ENCODE assay signal across 31 cellular contexts in genomic region chr2:174812037-174812436, GRCh38. TPM values are rescaled to one million over a fixed set of nuclear protein-coding genes. Genes with fewer than 3 reads are reported as not detected.
"Had no signal": no experiment of that assay in that cellular context is flagged by ENCODE, and none has a peak within 500 bp of the region (broad histone marks: within the 10 kb centered on the region; RNA-seq: fewer than 3 reads in every experiment).

No MANE protein-coding gene starts in this region.

- H3K9me3 Mint-ChIP-seq: natural killer cell treated with Interleukin-12 subunit alpha and Interleukin-12 subunit beta and Interleukin-15 and Interleukin-18, amount 100 ng/mL, for 72 hours; neural progenitor cell; stimulated activated effector memory CD8-positive, alpha-beta T cell treated with anti-CD3 and anti-CD28 coated beads, Interleukin-12 subunit alpha, Interleukin-12 subunit beta, amount 100 ng/mL, for 72 hours; stimulated activated naive B cell treated with anti-CD40 and anti-IgM and Interleukin-4, amounts not matched to agents 10 μg/mL and 1 μg/mL and 100 μg/mL, for 72 hours had no signal

- H3K4me3 ChIP-seq: neural progenitor cell, ovary, psoas muscle, skin epidermis, stomach, thoracic aorta, thyroid gland, tibial nerve, upper lobe of left lung, vagina had no signal

- H3K79me2 ChIP-seq: parathyroid adenoma had no signal

- H3K9ac ChIP-seq: neural progenitor cell, parathyroid adenoma had no signal

- H3K4me1 Mint-ChIP-seq: neural progenitor cell; stimulated activated effector memory CD8-positive, alpha-beta T cell treated with anti-CD3 and anti-CD28 coated beads, Interleukin-12 subunit alpha, Interleukin-12 subunit beta, amount 100 ng/mL, for 72 hours; stimulated activated naive B cell treated with anti-CD40 and anti-IgM and Interleukin-4, amounts not matched to agents 10 μg/mL and 1 μg/mL and 100 μg/mL, for 72 hours had no signal

- H3K36me3 Mint-ChIP-seq: natural killer cell treated with Interleukin-12 subunit alpha and Interleukin-12 subunit beta and Interleukin-15 and Interleukin-18, amount 100 ng/mL, for 72 hours; stimulated activated effector memory CD8-positive, alpha-beta T cell treated with anti-CD3 and anti-CD28 coated beads, Interleukin-12 subunit alpha, Interleukin-12 subunit beta, amount 100 ng/mL, for 72 hours; stimulated activated naive B cell treated with anti-CD40 and anti-IgM and Interleukin-4, amounts not matched to agents 10 μg/mL and 1 μg/mL and 100 μg/mL, for 72 hours had no signal

- H3K9me3 ChIP-seq: ovary, psoas muscle, stomach, thoracic aorta, thyroid gland, tibial nerve, upper lobe of left lung, vagina had no signal

- H3K4me2 ChIP-seq: neural progenitor cell had no signal

- H3K27me3 Mint-ChIP-seq: naive thymus-derived CD8-positive, alpha-beta T cell; progenitor cell of endocrine pancreas; stimulated activated naive CD8-positive, alpha-beta T cell treated with anti-CD3 and anti-CD28 coated beads, Interleukin-15, Interleukin-2, amounts not matched to agents 100 ng/mL and 50 ng/mL, for 24 hours had no signal

- H3K4me3 Mint-ChIP-seq: naive thymus-derived CD8-positive, alpha-beta T cell; natural killer cell treated with Interleukin-12 subunit alpha and Interleukin-12 subunit beta and Interleukin-15 and Interleukin-18, amount 100 ng/mL, for 72 hours; neural progenitor cell; stimulated activated effector memory CD8-positive, alpha-beta T cell treated with anti-CD3 and anti-CD28 coated beads, Interleukin-12 subunit alpha, Interleukin-12 subunit beta, amount 100 ng/mL, for 72 hours; stimulated activated naive B cell treated with anti-CD40 and anti-IgM and Interleukin-4, amounts not matched to agents 10 μg/mL and 1 μg/mL and 100 μg/mL, for 72 hours; stimulated activated naive CD8-positive, alpha-beta T cell treated with anti-CD3 and anti-CD28 coated beads, Interleukin-15, Interleukin-2, amounts not matched to agents 100 ng/mL and 50 ng/mL, for 24 hours had no signal

- ATAC-seq: naive thymus-derived CD8-positive, alpha-beta T cell; natural killer cell treated with Interleukin-12 subunit alpha and Interleukin-12 subunit beta and Interleukin-15 and Interleukin-18, amount 100 ng/mL, for 72 hours; psoas muscle; right cardiac atrium; sciatic nerve; stimulated activated effector memory CD8-positive, alpha-beta T cell treated with anti-CD3 and anti-CD28 coated beads, Interleukin-12 subunit alpha, Interleukin-12 subunit beta, amount 100 ng/mL, for 72 hours; stimulated activated naive B cell treated with anti-CD40 and anti-IgM and Interleukin-4, amounts not matched to agents 10 μg/mL and 1 μg/mL and 100 μg/mL, for 72 hours had no signal

- H3K27ac Mint-ChIP-seq: naive thymus-derived CD8-positive, alpha-beta T cell; natural killer cell treated with Interleukin-12 subunit alpha and Interleukin-12 subunit beta and Interleukin-15 and Interleukin-18, amount 100 ng/mL, for 72 hours; neural progenitor cell; progenitor cell of endocrine pancreas; stimulated activated effector memory CD8-positive, alpha-beta T cell treated with anti-CD3 and anti-CD28 coated beads, Interleukin-12 subunit alpha, Interleukin-12 subunit beta, amount 100 ng/mL, for 72 hours; stimulated activated naive B cell treated with anti-CD40 and anti-IgM and Interleukin-4, amounts not matched to agents 10 μg/mL and 1 μg/mL and 100 μg/mL, for 72 hours; stimulated activated naive CD8-positive, alpha-beta T cell treated with anti-CD3 and anti-CD28 coated beads, Interleukin-15, Interleukin-2, amounts not matched to agents 100 ng/mL and 50 ng/mL, for 24 hours had no signal

- H2AFZ ChIP-seq: neural progenitor cell, parathyroid adenoma had no signal

- FAIRE-seq: urothelium cell line had no signal

- H3K27me3 ChIP-seq: neural progenitor cell, ovary, stomach, thyroid gland, tibial nerve, upper lobe of left lung, vagina had no signal

- H3K27ac ChIP-seq: neural progenitor cell, ovary, parathyroid adenoma, psoas muscle, skin epidermis, stomach, thoracic aorta, thyroid gland, tibial nerve, upper lobe of left lung, vagina had no signal

- H3K36me3 ChIP-seq: ovary, thoracic aorta, thyroid gland, vagina had no signal

- DNase-seq: naive thymus-derived CD8-positive, alpha-beta T cell; occipital lobe; ovary; posterior cingulate gyrus; psoas muscle; right cardiac atrium; stimulated activated CD4-positive, alpha-beta T cell treated with anti-CD3 and anti-CD28 coated beads, Interleukin-15, amount 100 ng/mL, for 24 hours; stimulated activated CD4-positive, alpha-beta T cell treated with anti-CD3 and anti-CD28 coated beads, Interleukin-2, amount 100 ng/mL, for 24 hours; stimulated activated CD4-positive, alpha-beta T cell treated with anti-CD3 and anti-CD28 coated beads, Interleukin-2, amount 100 ng/mL, for 48 hours; stimulated activated CD4-positive, alpha-beta T cell treated with anti-CD3 and anti-CD28 coated beads, Interleukin-4, amount 100 ng/mL, for 24 hours; stimulated activated naive B cell treated with anti-CD40 and anti-IgM and Interleukin-4, amounts not matched to agents 10 μg/mL and 1 μg/mL and 100 μg/mL, for 72 hours; stimulated activated naive CD4-positive, alpha-beta T cell treated with Interleukin-2 at 50 U/mL for 16 hours; stomach; thyroid gland; trophoblast cell; upper lobe of left lung had no signal

- H3K4me1 ChIP-seq: neural progenitor cell, psoas muscle, stomach, thyroid gland, upper lobe of left lung, vagina had no signal

RNA-seq across cellular contexts. Expression of gene CHRNA1, which starts 47.8 kb away (rescaled TPM):
- total RNA-seq: naive thymus-derived CD8-positive, alpha-beta T cell; natural killer cell treated with Interleukin-12 subunit alpha and Interleukin-12 subunit beta and Interleukin-15 and Interleukin-18, amount 100 ng/mL, for 72 hours; occipital lobe; osteoblast; progenitor cell of endocrine pancreas; stomach; temporal lobe; thyroid gland; tibial nerve; vagina had no signal
- polyA plus RNA-seq: naive thymus-derived CD8-positive, alpha-beta T cell; neural cell had no signal
